Comparison of ENCODE assay signal across 15 cellular contexts in the genomic region with DNA sequence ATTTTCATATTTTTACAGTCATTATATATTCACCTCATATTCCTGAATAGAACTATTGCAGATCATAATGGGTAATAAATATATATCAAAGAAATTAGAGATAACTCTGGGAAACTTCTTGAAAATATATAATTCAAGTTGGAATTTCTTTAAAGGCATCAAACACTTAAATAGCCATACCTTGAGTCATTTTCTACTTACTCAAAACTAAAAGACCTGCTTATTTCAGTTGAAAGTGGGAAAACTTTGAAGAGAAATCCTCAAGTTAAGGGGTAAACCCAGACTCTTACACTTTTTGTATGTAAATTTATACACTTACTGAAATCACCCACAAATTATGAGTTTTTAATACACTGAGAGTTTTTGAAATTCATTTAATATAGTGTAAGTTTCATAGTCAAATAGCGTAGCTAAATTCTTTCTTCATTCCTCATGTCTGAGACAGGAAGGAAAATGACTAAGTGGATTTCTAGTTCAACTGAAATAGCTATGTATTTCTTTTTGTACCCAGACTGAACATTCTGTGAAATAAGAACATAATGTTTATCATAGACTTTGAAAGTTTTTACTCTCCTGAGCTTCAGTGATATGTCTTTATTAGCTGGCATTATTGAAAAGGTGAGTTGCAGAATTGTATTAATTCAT. TPM values are rescaled to one million over a fixed set of nuclear protein-coding genes. Genes with fewer than 3 reads are reported as not detected.
A peak's percentile ranks its signal among the peaks of the same experiment; 100 is the strongest.
DNase-seq lines count a peak whose midpoint lies in the region; ATAC-seq and TF ChIP-seq lines count a peak whose summit lies in the region.
"Had no signal": no experiment of that assay in that cellular context is flagged by ENCODE, and none has a peak within 500 bp of the region (broad histone marks: within the 10 kb centered on the region; RNA-seq: fewer than 3 reads in every experiment).

No MANE protein-coding gene starts in this region.

- H3K4me1 Mint-ChIP-seq in chondrocyte (ENCODE audit: low read depth) = peaks cover 73% of the 10 kb centered on the region

- H3K36me3 ChIP-seq in gastrocnemius medialis = no peaks in the 10 kb centered on the region
- H3K36me3 ChIP-seq in suprapubic skin = no peaks in the 10 kb centered on the region

- no peak for TF ChIP-seq POLR2A in gastrocnemius medialis (IDR thresholded peaks at IDR 0.05)
- no peak for TF ChIP-seq POLR2A in suprapubic skin (IDR thresholded peaks at IDR 0.05)

- H3K27ac Mint-ChIP-seq in chondrocyte (ENCODE audit: unreplicated experiment) = peak overlapping the region; percentile 99
- H3K27ac Mint-ChIP-seq: activated CD8-positive, alpha-beta memory T cell treated with anti-CD3 and anti-CD28 coated beads, Interleukin-2, amount 10 ng/mL, durations not matched to agents 7 days and 5 days; activated naive CD4-positive, alpha-beta T cell treated with anti-CD3 and anti-CD28 coated beads, Interleukin-2, amount 50 U/mL, for 24 hours; WTC11 had no signal

- TF ChIP-seq CTCF in AG10803 (conservative IDR thresholded peaks at IDR 0.05; ENCODE audit: low read length) (no peak), chondrocyte (IDR thresholded peaks at IDR 0.05) (no peak), gastrocnemius medialis (IDR thresholded peaks at IDR 0.05 in 4 of 5, conservative IDR thresholded peaks at IDR 0.05 in 1 of 5) (no peak), suprapubic skin (IDR thresholded peaks at IDR 0.05) (no peak)

- intact Hi-C loops in gastrocnemius medialis (cut with DNase I; ENCODE audit: low total_unique reads) = no loop called here

- no peak overlapping the region for H3K27ac ChIP-seq in gastrocnemius medialis
- H3K27ac ChIP-seq in suprapubic skin = no peak overlapping the region
- H3K27ac ChIP-seq: parathyroid adenoma had no signal

- ATAC-seq in gastrocnemius medialis = no peak
- ATAC-seq in HG03045 (IDR thresholded peaks at IDR 0.05; ENCODE audit: unreplicated experiment) = no peak
- ATAC-seq: activated CD8-positive, alpha-beta memory T cell treated with anti-CD3 and anti-CD28 coated beads, Interleukin-2, amount 10 ng/mL, durations not matched to agents 7 days and 5 days; WTC11 had no signal

- peak; percentile 60 for DNase-seq in AG10803 (ENCODE audit: low read depth)
- peak; percentile 55 for DNase-seq in NCI-H226
- no peak for DNase-seq in chondrocyte (ENCODE audit: low spot score)
- peak; percentile 43 for DNase-seq in kidney glomerular epithelial cell (lab: John Stamatoyannopoulos, UW)
- no peak for DNase-seq in activated CD4-positive, alpha-beta T cell treated with anti-CD3 and anti-CD28 coated beads, Interleukin-2, amount 50 U/mL, for 48 hours
- no peak for DNase-seq in gastrocnemius medialis
- DNase-seq in suprapubic skin (ENCODE audit: low spot score in 2 of 2) = no peak
- DNase-seq: activated CD8-positive, alpha-beta memory T cell treated with anti-CD3 and anti-CD28 coated beads, Interleukin-2, amount 10 ng/mL, durations not matched to agents 7 days and 5 days; DMS153; NCI-H1930; NCI-H82 had no signal

- H3K27me3 ChIP-seq in gastrocnemius medialis (peaks cover 2 to 27% (median 23%) of the 10 kb centered on the region in 3 donors), suprapubic skin (no peaks in the 10 kb centered on the region)

- no peaks in the 10 kb centered on the region for H3K9me3 ChIP-seq in gastrocnemius medialis
- no peaks in the 10 kb centered on the region for H3K9me3 ChIP-seq in suprapubic skin

- H3K36me3 Mint-ChIP-seq in chondrocyte (ENCODE audit: low read depth) = no peaks in the 10 kb centered on the region
- H3K36me3 Mint-ChIP-seq: activated CD8-positive, alpha-beta memory T cell treated with anti-CD3 and anti-CD28 coated beads, Interleukin-2, amount 10 ng/mL, durations not matched to agents 7 days and 5 days; activated naive CD4-positive, alpha-beta T cell treated with anti-CD3 and anti-CD28 coated beads, Interleukin-2, amount 50 U/mL, for 24 hours; WTC11 had no signal

- peaks cover 4% of the 10 kb centered on the region for H3K9me3 Mint-ChIP-seq in chondrocyte (ENCODE audit: low read depth)
- H3K9me3 Mint-ChIP-seq: activated naive CD4-positive, alpha-beta T cell treated with anti-CD3 and anti-CD28 coated beads, Interleukin-2, amount 50 U/mL, for 24 hours had no signal

- H3K4me3 Mint-ChIP-seq in chondrocyte (ENCODE audit: unreplicated experiment) = no peak overlapping the region
- H3K4me3 Mint-ChIP-seq: activated CD8-positive, alpha-beta memory T cell treated with anti-CD3 and anti-CD28 coated beads, Interleukin-2, amount 10 ng/mL, durations not matched to agents 7 days and 5 days; activated naive CD4-positive, alpha-beta T cell treated with anti-CD3 and anti-CD28 coated beads, Interleukin-2, amount 50 U/mL, for 24 hours; WTC11 had no signal

- no peak for TF ChIP-seq EP300 in suprapubic skin (IDR thresholded peaks at IDR 0.05)

- no peaks in the 10 kb centered on the region for H3K27me3 Mint-ChIP-seq in chondrocyte (ENCODE audit: low read depth)

- in situ Hi-C loops in gastrocnemius medialis (cut with MboI; ENCODE audit: low sequenced_read_pairs in 4 of 4) = no loop called here

- H3K4me3 ChIP-seq in AG10803 (ENCODE audit: low read length) (no peak overlapping the region), gastrocnemius medialis (no peak overlapping the region), suprapubic skin (no peak overlapping the region)

- WGBS in suprapubic skin = 84% methylated on average over 1 of the region's 1 CpG

- H3K4me1 ChIP-seq in gastrocnemius medialis (peaks cover 8 to 13% of the 10 kb centered on the region in 2 donors), suprapubic skin (peaks cover 18% of the 10 kb centered on the region)
- H3K4me1 ChIP-seq: parathyroid adenoma had no signal

RNA-seq across cellular contexts. Expression of a gene that starts 4.6 kb away (rescaled TPM):
- total RNA-seq in chondrocyte = 270 to 658 TPM (median 273 TPM) in 3 replicates
- total RNA-seq in gastrocnemius medialis = 1 to 10 TPM in 3 of 4 donors, under 1 TPM in 1; 0.82 to 3.5 (median 1.6) TPM
- total RNA-seq in suprapubic skin = 10 to 100 TPM; 27.6 to 65.5 (median 42.1) TPM

Comparison
In these comparisons a context has a peak if more than half of its experiments do, and no peak if none do; other contexts are left out.
1. DNase-seq: peak in AG10803 (single experiment), NCI-H226 (single experiment) and kidney glomerular epithelial cell (single experiment); none in chondrocyte (single experiment), activated CD4-positive, alpha-beta T cell treated with anti-CD3 and anti-CD28 coated beads, Interleukin-2, amount 50 U/mL, for 48 hours (0 of 2), gastrocnemius medialis (0 of 2) and suprapubic skin (0 of 2).
2. RNA of a gene that starts 4.6 kb away (total RNA-seq): 270 to 658 TPM in chondrocyte and 27.6 to 65.5 TPM in suprapubic skin; 0.82 to 3.5 TPM in gastrocnemius medialis; every median in the first group is over 4 times any median in the second.